Comparison of ENCODE assay signal across 1 cellular context in the genomic region with DNA sequence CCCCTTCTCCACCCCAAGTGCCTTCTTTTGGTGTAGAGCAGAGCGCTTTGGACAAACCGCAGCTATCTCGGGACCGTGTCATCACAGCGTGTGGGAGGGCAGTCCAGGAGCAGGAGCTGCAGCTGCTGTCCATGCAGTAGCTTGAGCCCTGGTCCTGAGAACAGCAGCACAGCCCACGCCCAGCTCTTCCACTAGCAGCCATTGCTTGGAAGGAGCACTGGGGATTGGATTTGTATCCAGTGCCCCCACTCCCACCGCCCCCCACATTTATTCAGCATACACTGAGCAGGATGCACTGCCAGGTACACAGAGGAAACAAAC.
TF ChIP-seq lines count a peak whose summit lies in the region.

No MANE protein-coding gene starts in this region.

TF ChIP-seq in K562, 482 proteins besides CTCF, POLR2A, EP300 and RAD21 (continued from another document):
- TF ChIP-seq, protein P1, sequence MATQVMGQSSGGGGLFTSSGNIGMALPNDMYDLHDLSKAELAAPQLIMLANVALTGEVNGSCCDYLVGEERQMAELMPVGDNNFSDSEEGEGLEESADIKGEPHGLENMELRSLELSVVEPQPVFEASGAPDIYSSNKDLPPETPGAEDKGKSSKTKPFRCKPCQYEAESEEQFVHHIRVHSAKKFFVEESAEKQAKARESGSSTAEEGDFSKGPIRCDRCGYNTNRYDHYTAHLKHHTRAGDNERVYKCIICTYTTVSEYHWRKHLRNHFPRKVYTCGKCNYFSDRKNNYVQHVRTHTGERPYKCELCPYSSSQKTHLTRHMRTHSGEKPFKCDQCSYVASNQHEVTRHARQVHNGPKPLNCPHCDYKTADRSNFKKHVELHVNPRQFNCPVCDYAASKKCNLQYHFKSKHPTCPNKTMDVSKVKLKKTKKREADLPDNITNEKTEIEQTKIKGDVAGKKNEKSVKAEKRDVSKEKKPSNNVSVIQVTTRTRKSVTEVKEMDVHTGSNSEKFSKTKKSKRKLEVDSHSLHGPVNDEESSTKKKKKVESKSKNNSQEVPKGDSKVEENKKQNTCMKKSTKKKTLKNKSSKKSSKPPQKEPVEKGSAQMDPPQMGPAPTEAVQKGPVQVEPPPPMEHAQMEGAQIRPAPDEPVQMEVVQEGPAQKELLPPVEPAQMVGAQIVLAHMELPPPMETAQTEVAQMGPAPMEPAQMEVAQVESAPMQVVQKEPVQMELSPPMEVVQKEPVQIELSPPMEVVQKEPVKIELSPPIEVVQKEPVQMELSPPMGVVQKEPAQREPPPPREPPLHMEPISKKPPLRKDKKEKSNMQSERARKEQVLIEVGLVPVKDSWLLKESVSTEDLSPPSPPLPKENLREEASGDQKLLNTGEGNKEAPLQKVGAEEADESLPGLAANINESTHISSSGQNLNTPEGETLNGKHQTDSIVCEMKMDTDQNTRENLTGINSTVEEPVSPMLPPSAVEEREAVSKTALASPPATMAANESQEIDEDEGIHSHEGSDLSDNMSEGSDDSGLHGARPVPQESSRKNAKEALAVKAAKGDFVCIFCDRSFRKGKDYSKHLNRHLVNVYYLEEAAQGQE (CRISPR knock-in tag; IDR thresholded peaks at IDR 0.05; ENCODE audit: low read depth), result 0 out of 2 replicates have a peak, but pooled peaks have one; percentile 52
- TF ChIP-seq COPS2 (conservative IDR thresholded peaks at IDR 0.05), result no peak
